16 cellular contexts compared by ENCODE assay signal in the genomic region with DNA sequence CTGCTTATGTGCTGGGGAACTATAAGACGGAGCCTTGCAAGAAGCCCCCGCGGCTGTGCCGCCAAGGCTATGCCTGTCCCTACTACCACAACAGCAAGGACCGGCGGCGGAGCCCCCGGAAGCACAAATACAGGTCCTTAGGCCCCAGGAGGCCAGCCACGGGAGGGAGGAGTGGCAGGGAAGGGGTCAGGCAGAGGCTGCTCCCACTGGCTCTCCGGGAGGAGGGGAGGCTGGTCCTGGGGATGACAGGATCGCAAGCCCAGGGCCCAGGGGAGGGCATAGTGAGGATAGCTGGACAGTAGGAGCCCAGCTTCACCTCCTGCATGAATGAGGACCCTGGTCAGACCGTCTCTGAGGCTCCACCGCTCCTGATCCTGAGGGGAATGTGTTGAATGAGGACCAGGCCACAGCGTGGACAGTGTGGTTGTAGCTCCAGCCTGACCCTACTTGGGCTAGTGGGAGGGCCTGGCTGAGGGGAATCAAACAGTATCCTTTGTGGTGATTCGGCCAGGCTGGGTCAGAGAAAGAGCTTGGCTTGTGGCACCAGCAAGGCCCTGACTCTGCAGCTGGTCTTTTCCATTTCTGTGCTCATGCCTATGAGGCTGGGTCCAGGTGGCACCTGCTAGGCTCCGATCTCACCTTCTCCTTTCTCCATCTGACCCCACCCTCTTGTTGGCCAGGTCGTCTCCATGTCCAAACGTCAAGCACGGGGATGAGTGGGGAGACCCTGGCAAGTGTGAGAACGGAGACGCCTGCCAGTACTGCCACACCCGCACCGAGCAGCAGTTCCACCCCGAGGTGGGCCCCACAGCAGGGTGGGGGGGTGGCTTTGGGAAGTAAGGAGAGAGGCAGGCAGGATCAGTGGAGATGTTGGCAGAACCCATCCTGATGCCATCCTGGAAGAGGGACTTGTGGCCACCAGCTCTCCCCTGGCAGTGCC.
"Had no signal": no experiment of that assay in that cellular context is flagged by ENCODE, and none has a peak within 500 bp of the region (broad histone marks: within the 10 kb centered on the region; RNA-seq: fewer than 3 reads in every experiment).

No MANE protein-coding gene starts in this region.

- H3K9me3 ChIP-seq: mucosa of descending colon had no signal

- H3K4me3 ChIP-seq: coronary artery, lung, mucosa of descending colon had no signal

- H3K27ac ChIP-seq: coronary artery had no signal

- ATAC-seq: activated naive CD8-positive, alpha-beta T cell treated with anti-CD3 and anti-CD28 coated beads, Interleukin-2, amount 50 U/mL, for 24 hours; left colon; mucosa of descending colon; natural killer cell had no signal

- DNase-seq: activated CD4-positive, alpha-beta memory T cell treated with anti-CD3 and anti-CD28 coated beads, Interleukin-2, amount 10 ng/mL, durations not matched to agents 7 days and 5 days; activated CD4-positive, alpha-beta T cell treated with anti-CD3 and anti-CD28 coated beads for 1 hour; activated gamma-delta T cell treated with Interleukin-2 at 50 U/mL for 16 hours; activated naive CD8-positive, alpha-beta T cell treated with anti-CD3 and anti-CD28 coated beads, Interleukin-2, amount 50 U/mL, for 24 hours; activated T-cell treated with anti-CD3 and anti-CD28 coated beads, Interleukin-2, amount 50 U/mL, for 48 hours; caudate nucleus; effector memory CD4-positive, alpha-beta T cell; hypothalamus; left colon; natural killer cell; occipital lobe; stimulated activated CD4-positive, alpha-beta T cell treated with anti-CD3 and anti-CD28 coated beads, Interleukin-15, amount 100 ng/mL, for 24 hours; stimulated activated CD4-positive, alpha-beta T cell treated with anti-CD3 and anti-CD28 coated beads, Interleukin-4, amount 100 ng/mL, for 24 hours had no signal
